Comparison of ENCODE assay signal across 8 cellular contexts in the genomic region with DNA sequence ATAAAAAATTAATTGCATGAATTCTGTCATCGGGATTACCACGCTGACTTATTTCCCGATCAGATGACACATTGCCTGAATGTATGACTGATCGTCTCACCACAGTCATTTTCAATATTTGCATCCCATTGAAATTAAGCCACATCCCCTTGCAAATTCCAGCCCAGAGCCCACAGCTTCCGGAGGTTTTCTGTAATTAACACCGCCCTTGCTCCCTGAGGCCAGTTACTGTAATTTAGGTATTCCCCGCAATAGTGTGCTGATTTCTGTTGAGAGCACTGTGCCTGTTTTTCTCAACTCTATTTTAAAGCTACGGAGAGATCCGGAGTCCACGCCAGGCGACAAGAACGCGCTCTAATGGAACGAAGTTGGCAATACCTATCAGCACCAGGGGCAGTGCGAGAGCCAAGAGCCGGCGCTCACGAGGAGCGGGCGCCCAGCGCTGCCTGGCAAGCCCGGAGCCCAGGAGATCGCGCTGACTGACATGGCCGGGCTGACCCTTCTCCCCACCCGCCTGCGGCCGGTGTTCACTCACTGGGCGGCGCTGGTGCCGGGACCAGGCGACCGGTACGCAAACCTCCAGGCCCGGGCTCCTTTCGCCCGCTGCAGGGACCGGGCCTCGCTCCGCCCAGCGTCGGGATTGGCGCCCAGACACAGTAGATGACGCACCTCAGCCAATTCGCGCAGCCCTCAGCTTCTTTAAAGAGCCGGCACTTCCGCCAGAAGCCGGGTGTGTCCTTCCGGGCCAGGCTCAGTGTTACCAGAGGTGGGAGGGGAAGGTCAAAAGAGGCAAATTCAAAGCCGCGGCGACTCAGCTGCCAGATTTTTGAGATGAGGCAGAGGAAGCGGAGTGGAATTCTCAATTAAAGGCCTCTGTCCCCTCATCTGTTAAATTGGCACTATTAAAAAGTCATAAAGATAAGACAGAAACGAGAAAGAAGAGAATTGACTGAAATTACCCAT. TPM values are rescaled to one million over a fixed set of nuclear protein-coding genes. Genes with fewer than 3 reads are reported as not detected.
DNase-seq lines count a peak whose midpoint lies in the region; ATAC-seq and TF ChIP-seq lines count a peak whose summit lies in the region.

A gene with protein sequence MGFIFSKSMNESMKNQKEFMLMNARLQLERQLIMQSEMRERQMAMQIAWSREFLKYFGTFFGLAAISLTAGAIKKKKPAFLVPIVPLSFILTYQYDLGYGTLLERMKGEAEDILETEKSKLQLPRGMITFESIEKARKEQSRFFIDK (minus strand): TSS at position 672 of the 963 bp plus-strand sequence. CDS start 5,948 bp downstream, outside the sequence.

- no peak; the same call in 1 of the 2 replicates for TF ChIP-seq CTCF in PC-3 (conservative IDR thresholded peaks at IDR 0.05; ENCODE audit: low read depth, low read length)
- peak; percentile 19 for TF ChIP-seq CTCF in epithelial cell of esophagus (IDR thresholded peaks at IDR 0.05; ENCODE audit: insufficient read depth, low read depth, low read length, missing control alignments)

- H2AFZ ChIP-seq in PC-3 (ENCODE audit: low read length): peak within 1 kb of the TSS; percentile 87

- 0 out of 2 replicates have a peak, but pooled peaks cover 5% of the 10 kb centered on the region for H3K36me3 ChIP-seq in PC-3 (ENCODE audit: low read depth, low read length)

- BruUV-seq in PC-3 (replicated peaks; lab: Mats Ljungman, UMichigan): TSS peak; percentile 82

- H3K36me3 Mint-ChIP-seq in IgD-negative memory B cell: peaks cover 2% of the 10 kb centered on the region

- H3K9me3 ChIP-seq in PC-3 (ENCODE audit: low read length) (no peaks in the 10 kb centered on the region), mononuclear cell (ENCODE audit: low read depth, low read length) (no peaks in the 10 kb centered on the region)

- H3K27me3 ChIP-seq in PC-3 (ENCODE audit: low read length) (no peaks in the 10 kb centered on the region), mononuclear cell (ENCODE audit: insufficient read depth, low read length) (no peaks in the 10 kb centered on the region)

- H3K27ac Mint-ChIP-seq in IgD-negative memory B cell: peak within 1 kb of the TSS; percentile 96 to 100 (median 99)

- peak within 1 kb of the TSS; percentile 98 for H3K27ac ChIP-seq in PC-3 (ENCODE audit: low read length)

- peaks cover 18 to 30% (median 28%) of the 10 kb centered on the region in 3 donors for H3K4me1 Mint-ChIP-seq in IgD-negative memory B cell

- intact Hi-C loops in PC-3 (cut with micrococcal nuclease): no loop called here

- peaks cover 31% of the 10 kb centered on the region for H3K4me1 ChIP-seq in PC-3 (ENCODE audit: insufficient read depth, low read length)
- peaks cover 26% of the 10 kb centered on the region for H3K4me1 ChIP-seq in mononuclear cell (ENCODE audit: insufficient read depth, low read length)

- peak within 1 kb of the TSS; percentile 93 to 98 (median 96) for H3K4me3 Mint-ChIP-seq in IgD-negative memory B cell

- CTCF ChIA-PET in PC-3 (lab: Charles Lee): interaction anchor here (0.9 kb wide), 1 partner anchor 251 kb away, joined by 4 read pairs; no protein-coding TSS in a partner anchor

- no peaks in the 10 kb centered on the region for H3K27me3 Mint-ChIP-seq in IgD-negative memory B cell

- H3K4me3 ChIP-seq in PC-3 (ENCODE audit: low read length) (peak within 1 kb of the TSS; percentile 84), epithelial cell of esophagus (ENCODE audit: low read length) (peak within 1 kb of the TSS; percentile 73), mononuclear cell (ENCODE audit: low read length) (peak within 1 kb of the TSS; percentile 61)

- ATAC-seq in GM21529 (IDR thresholded peaks at IDR 0.05; ENCODE audit: unreplicated experiment) (peak; percentile 83), PC-3 (peak; percentile 95)

- DNase-seq in DMS153 treated with DMSO at 0.1 percent for 48 hours (lab: John Stamatoyannopoulos, UW; ENCODE audit: unreplicated experiment): peak; percentile 90
- peak; percentile 88 for DNase-seq in PC-3
- peak; percentile 87 for DNase-seq in activated T-cell treated with anti-CD3 and anti-CD28 coated beads for 48 hours (ENCODE audit: low read depth)
- DNase-seq in epithelial cell of esophagus (ENCODE audit: low read depth): peak; percentile 93
- peak; percentile 69 to 83 for DNase-seq in stimulated activated CD8-positive, alpha-beta memory T cell treated with anti-CD3 and anti-CD28 coated beads, Interleukin-4, amount 100 ng/mL, for 1 hour (ENCODE audit: low read depth in 2 of 2, low spot score in 1 of 2)

- peak within 1 kb of the TSS; percentile 93 for H3K4me2 ChIP-seq in PC-3 (ENCODE audit: low read length)

- no peaks in the 10 kb centered on the region for H4K20me1 ChIP-seq in PC-3 (ENCODE audit: low read length)

- H3K79me2 ChIP-seq in PC-3 (ENCODE audit: low read length): no peaks in the 10 kb centered on the region

- peak within 1 kb of the TSS; percentile 92 for H3K9ac ChIP-seq in PC-3 (ENCODE audit: low read length)

- H3F3A ChIP-seq in PC-3 (ENCODE audit: low read length, unreplicated experiment): peaks cover 3% of the 10 kb centered on the region

- no peaks in the 10 kb centered on the region for H3K9me3 Mint-ChIP-seq in IgD-negative memory B cell

- H3K9me2 ChIP-seq in PC-3 (replicated peaks; ENCODE audit: low read length): no peaks in the 10 kb centered on the region

- POLR2A ChIA-PET in PC-3 (lab: Charles Lee; ENCODE audit: unreplicated experiment): interaction anchor here (0.6 kb wide), 1 partner anchor 717 kb away, joined by 5 read pairs; no protein-coding TSS in a partner anchor

RNA-seq across cellular contexts. Expression of the gene that starts here (rescaled TPM):
- 28.7 TPM for polyA plus RNA-seq in IgD-negative memory B cell
- 6.4 and 11.4 TPM in 2 replicates for total RNA-seq in PC-3 (2014; rRNA removed)
- total RNA-seq in mononuclear cell: 12.6 TPM

Comparison
In these comparisons a context has a peak if more than half of its experiments do, and no peak if none do; other contexts are left out.
1. Peak in every context shown above with its lines: DNase-seq, ATAC-seq, H3K4me3 ChIP-seq and H3K27ac ChIP-seq.